ENCODE assay signal across 19 cellular contexts in the genomic region with DNA sequence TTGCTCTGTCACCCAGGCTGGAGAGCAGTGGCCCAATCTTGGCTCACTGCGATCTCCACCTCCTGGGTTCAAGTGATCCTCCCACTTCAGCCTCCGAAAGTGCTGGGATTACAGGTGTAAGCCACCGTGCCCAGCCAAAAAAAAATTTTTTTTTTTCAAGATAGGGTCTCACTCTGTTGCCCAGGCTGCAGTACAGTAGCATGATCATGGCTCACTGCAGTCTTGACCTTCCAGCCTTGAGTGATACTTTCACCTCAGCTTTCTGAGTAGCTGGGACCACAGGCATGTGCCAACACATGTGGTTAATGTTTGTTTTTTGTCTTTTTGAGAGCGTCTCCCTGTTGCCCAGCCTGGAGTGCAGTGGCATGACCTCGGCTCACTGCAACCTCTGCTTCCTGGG. TPM values are rescaled to one million over a fixed set of nuclear protein-coding genes. Genes with fewer than 3 reads are reported as not detected.
DNase-seq lines count a peak whose midpoint lies in the region; ATAC-seq and TF ChIP-seq lines count a peak whose summit lies in the region.
"Had no signal": no experiment of that assay in that cellular context is flagged by ENCODE, and none has a peak within 500 bp of the region (broad histone marks: within the 10 kb centered on the region; RNA-seq: fewer than 3 reads in every experiment).

No MANE protein-coding gene starts in this region.

- POLR2A ChIA-PET in WTC11 (lab: Charles Lee), result no interaction called here

- no peak overlapping the region for H2BK12ac ChIP-seq in mesenchymal stem cell (ENCODE audit: low read length in 2 of 2)

- no peak overlapping the region for H2BK5ac ChIP-seq in mesenchymal stem cell (ENCODE audit: low read depth, low read length, poor library complexity, severe bottlenecking)

- H3K4me1 ChIP-seq in mesenchymal stem cell (ENCODE audit: control insufficient read depth, insufficient read depth, low read depth, low read length), result peaks cover 9% of the 10 kb centered on the region
- H3K4me1 ChIP-seq: Caco-2 had no signal

- H2AFZ ChIP-seq in mesenchymal stem cell (ENCODE audit: low read depth, low read length), result no peak overlapping the region

- no peak overlapping the region for H3K4me2 ChIP-seq in mesenchymal stem cell (ENCODE audit: low read length, poor library complexity, severe bottlenecking)

- no peak overlapping the region for H3K14ac ChIP-seq in mesenchymal stem cell (ENCODE audit: low read length in 2 of 2)

- CTCF ChIA-PET in WTC11 (lab: Charles Lee), result interaction anchor here (4.9 to 5.7 kb wide), 2 partner anchors 25 to 51 kb away, joined by 22 to 32 read pairs; no protein-coding TSS in a partner anchor

- H3K36me3 Mint-ChIP-seq in WTC11, result peaks cover 4% of the 10 kb centered on the region; the same call in 1 of the 2 replicates
- H3K36me3 Mint-ChIP-seq: IgD-negative memory B cell had no signal

- peaks cover 11% of the 10 kb centered on the region for H3K4me1 Mint-ChIP-seq in WTC11

- TF ChIP-seq CTCF in WTC11 (IDR thresholded peaks at IDR 0.05), result no peak

- H2BK15ac ChIP-seq in mesenchymal stem cell (ENCODE audit: low read depth, poor library complexity, severe bottlenecking), result peak overlapping the region; percentile 3

- no peak overlapping the region for H4K8ac ChIP-seq in mesenchymal stem cell (ENCODE audit: low read length)

- no peaks in the 10 kb centered on the region for H3K9me3 ChIP-seq in mesenchymal stem cell (ENCODE audit: control insufficient read depth, low read length)
- H3K9me3 ChIP-seq: BE2C, Caco-2 had no signal

- no peak overlapping the region for H3K27ac ChIP-seq in mesenchymal stem cell (ENCODE audit: low read length, poor library complexity, severe bottlenecking)

- no peak overlapping the region for H3K4me3 Mint-ChIP-seq in WTC11

- no peaks in the 10 kb centered on the region for H3K9me3 Mint-ChIP-seq in WTC11
- H3K9me3 Mint-ChIP-seq: IgD-negative memory B cell had no signal

- 0 out of 2 replicates have a peak, but pooled peaks cover 3% of the 10 kb centered on the region for H3K27me3 Mint-ChIP-seq in WTC11 (ENCODE audit: low read depth)
- H3K27me3 Mint-ChIP-seq: CD4-positive, CD25-positive, alpha-beta regulatory T cell; IgD-negative memory B cell had no signal

- 89% methylated on average over 5 of the region's 5 CpGs for WGBS in mesenchymal stem cell

- H3K27ac Mint-ChIP-seq in WTC11, result no peak overlapping the region

- no peak overlapping the region for H3K4ac ChIP-seq in mesenchymal stem cell (ENCODE audit: low read depth in 1 of 2, low read length in 2 of 2)

- H2BK120ac ChIP-seq in mesenchymal stem cell (ENCODE audit: low read depth, low read length), result no peak overlapping the region

- no peak overlapping the region for H3K9ac ChIP-seq in mesenchymal stem cell (ENCODE audit: low read length)

- H3K36me3 ChIP-seq in mesenchymal stem cell (ENCODE audit: control insufficient read depth in 1 of 2, insufficient read depth in 2 of 2, low read depth in 1 of 2, low read length in 2 of 2), result peaks cover 0 to 24% of the 10 kb centered on the region in 2 experiments

- no peak overlapping the region for H2AK5ac ChIP-seq in mesenchymal stem cell (ENCODE audit: low read length, severe bottlenecking)

- H3K4me3 ChIP-seq in mesenchymal stem cell (ENCODE audit: insufficient read depth in 1 of 2, low read depth in 1 of 2, low read length in 2 of 2), result no peak overlapping the region

- ATAC-seq in WTC11, result no peak
- ATAC-seq: HCT116 had no signal

- H3K27me3 ChIP-seq in mesenchymal stem cell (ENCODE audit: control insufficient read depth in 1 of 2, insufficient read depth in 1 of 2, low read length in 2 of 2), result no peaks in the 10 kb centered on the region
- H3K27me3 ChIP-seq: BE2C had no signal

- H3K79me1 ChIP-seq in mesenchymal stem cell (replicated peaks; ENCODE audit: low read length, poor library complexity, severe bottlenecking), result peaks cover 5% of the 10 kb centered on the region

- no peak overlapping the region for H4K91ac ChIP-seq in mesenchymal stem cell (ENCODE audit: low read length)

- DNase-seq in MV-4-11 (lab: John Stamatoyannopoulos, UW) (peak; percentile 34), WTC11 (ENCODE audit: low spot score) (no peak), mesenchymal stem cell (no peak), DMS53 treated with DMSO at 0.1 percent for 48 hours (lab: John Stamatoyannopoulos, UW; ENCODE audit: unreplicated experiment) (no peak), DMS 273 (lab: John Stamatoyannopoulos, UW; ENCODE audit: unreplicated experiment) (no peak)
- no peak for DNase-seq in activated effector memory CD4-positive, alpha-beta T cell treated with anti-CD3 and anti-CD28 coated beads, Interleukin-2, amount 50 U/mL, for 16 hours
- DNase-seq: ACHN; BE2C; C1 segment of cervical spinal cord; Caco-2; CD4-positive, CD25-positive, alpha-beta regulatory T cell; DMS153; DMS79 treated with DMSO at 0.1 percent for 48 hours; GF-D8; GOT3; H7; KG1 had no signal

- no peak overlapping the region for H3K23ac ChIP-seq in mesenchymal stem cell (ENCODE audit: low read length in 2 of 2)

- no peak overlapping the region for H3K18ac ChIP-seq in mesenchymal stem cell (ENCODE audit: low read depth in 1 of 2, low read length in 2 of 2)

TF ChIP-seq in WTC11, 78 proteins besides CTCF, POLR2A, EP300 and RAD21:
- peak; percentile 68; the same call in 1 of the 2 replicates for TF ChIP-seq ZNF121 (CRISPR knock-in tag; IDR thresholded peaks at IDR 0.05)
- no peak for TF ChIP-seq ZSCAN18 (CRISPR knock-in tag; IDR thresholded peaks at IDR 0.05)
- TF ChIP-seq CBFB (CRISPR knock-in tag; IDR thresholded peaks at IDR 0.05; ENCODE audit: low read depth), result no peak
- no peak for TF ChIP-seq ZNF671 (CRISPR knock-in tag; IDR thresholded peaks at IDR 0.05)

RNA-seq across cellular contexts. Expression of gene PAM16, which starts 1.7 kb away (rescaled TPM):
- total RNA-seq in WTC11 (2021), result 87.2 to 93.7 TPM (median 88.9 TPM) in 3 replicates
- 39.3 TPM for polyA plus RNA-seq in mesenchymal stem cell (2013, experiment 1 of 2)
- 43.3 TPM for polyA plus RNA-seq in mesenchymal stem cell (2013, experiment 2 of 2)

RNA-seq across cellular contexts. Expression of gene VASN, which starts 18.8 kb away (rescaled TPM):
- total RNA-seq in WTC11 (2021), result 8.0 to 9.1 TPM (median 8.3 TPM) in 3 replicates
- polyA plus RNA-seq in mesenchymal stem cell (2013, experiment 1 of 2), result 127 TPM
- 127 TPM for polyA plus RNA-seq in mesenchymal stem cell (2013, experiment 2 of 2)

RNA-seq across cellular contexts. Expression of gene GLIS2, which starts 37.0 kb away (rescaled TPM):
- total RNA-seq in WTC11 (2021), result 19.5 to 23.0 TPM (median 20.1 TPM) in 3 replicates
- 20.9 TPM for polyA plus RNA-seq in mesenchymal stem cell (2013, experiment 1 of 2)
- 19.9 TPM for polyA plus RNA-seq in mesenchymal stem cell (2013, experiment 2 of 2)
- total RNA-seq: CD4-positive, CD25-positive, alpha-beta regulatory T cell had no signal
- polyA plus RNA-seq: IgD-negative memory B cell had no signal
